ENCODE assay signal across 8 cellular contexts in the genomic region with DNA sequence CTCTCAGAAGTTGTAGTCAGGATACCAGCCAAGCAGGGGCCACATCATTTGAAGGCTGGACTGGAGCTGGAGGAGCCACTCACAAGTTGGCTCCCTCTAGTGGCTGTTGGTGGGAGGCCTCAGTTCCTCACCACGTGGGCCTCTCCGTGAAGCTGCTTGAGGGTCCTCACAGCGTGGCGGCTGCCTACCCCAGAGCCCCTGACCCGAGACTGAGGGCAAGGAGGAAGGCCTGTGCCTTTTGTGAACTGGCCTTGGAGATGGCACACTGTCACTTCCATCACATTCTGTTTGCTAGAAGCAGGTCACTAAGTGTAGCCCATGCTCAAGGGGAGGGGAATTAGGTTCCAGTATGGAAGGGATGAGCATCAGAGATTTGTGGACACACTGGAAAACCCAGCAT. TPM values are rescaled to one million over a fixed set of nuclear protein-coding genes. Genes with fewer than 3 reads are reported as not detected.
DNase-seq lines count a peak whose midpoint lies in the region; ATAC-seq and TF ChIP-seq lines count a peak whose summit lies in the region.

No MANE protein-coding gene starts in this region.

- no peak overlapping the region for H3K4me3 ChIP-seq in SJSA1
- no peak overlapping the region for H3K4me3 ChIP-seq in gastrocnemius medialis

- ATAC-seq in Right ventricle myocardium superior (ENCODE audit: poor library complexity) (peak; percentile 50), gastrocnemius medialis (peak in 1 of 2 donors; percentile 68), GM19035 (IDR thresholded peaks at IDR 0.05; ENCODE audit: unreplicated experiment) (no peak), HG02870 (IDR thresholded peaks at IDR 0.05; ENCODE audit: unreplicated experiment) (no peak)

- no peaks in the 10 kb centered on the region for H3K9me3 ChIP-seq in SJSA1 (replicated peaks)
- H3K9me3 ChIP-seq in gastrocnemius medialis: no peaks in the 10 kb centered on the region

- H3K36me3 ChIP-seq in SJSA1 (peaks cover 38% of the 10 kb centered on the region), gastrocnemius medialis (no peaks in the 10 kb centered on the region)

- TF ChIP-seq CTCF in gastrocnemius medialis (IDR thresholded peaks at IDR 0.05 in 4 of 5, conservative IDR thresholded peaks at IDR 0.05 in 1 of 5): peak; percentile 52 to 84 (median 78)

- TF ChIP-seq POLR2A in gastrocnemius medialis (IDR thresholded peaks at IDR 0.05): no peak

- intact Hi-C loops in Right ventricle myocardium superior (cut with DNase I): loop anchor here (5.0 to 10.0 kb wide), 2 partner anchors 36 to 144 kb away; no protein-coding TSS in a partner anchor
- intact Hi-C loops in gastrocnemius medialis (cut with DNase I; ENCODE audit: low total_unique reads): loop anchor here (5.0 kb wide), 1 partner anchor 81 kb away; the partner anchor contains the start of gene TLE2

- no peak overlapping the region for H3K27ac ChIP-seq in SJSA1
- no peak overlapping the region for H3K27ac ChIP-seq in gastrocnemius medialis

- peak; percentile 87 for DNase-seq in DMS 273 (lab: John Stamatoyannopoulos, UW; ENCODE audit: unreplicated experiment)
- peak; percentile 77 for DNase-seq in KBM-7
- peak; percentile 59 to 76 for DNase-seq in SJSA1 (ENCODE audit: low read depth in 1 of 2, low spot score in 2 of 2)
- DNase-seq in activated naive CD4-positive, alpha-beta T cell treated with Interleukin-2 at 50 U/mL for 16 hours: peak; percentile 75
- DNase-seq in Right ventricle myocardium superior: peak; percentile 73
- peak in 1 of 2 donors; percentile 48 for DNase-seq in gastrocnemius medialis

- in situ Hi-C loops in KBM-7 (cut with MboI; ENCODE audit: low pct_unique_long_range_greater_than_20kb, low sequenced_read_pairs) (no loop called here), gastrocnemius medialis (cut with MboI; ENCODE audit: low sequenced_read_pairs in 4 of 4) (loop anchor here in 2 of 4 donors (10.0 kb wide), 2 partner anchors 144 to 154 kb away; no protein-coding TSS in a partner anchor)

- H3K4me1 ChIP-seq in SJSA1 (replicated peaks) (peaks cover 8% of the 10 kb centered on the region), gastrocnemius medialis (peaks cover 7 to 39% of the 10 kb centered on the region in 2 donors)

- H3K27me3 ChIP-seq in SJSA1 (replicated peaks): no peaks in the 10 kb centered on the region
- H3K27me3 ChIP-seq in gastrocnemius medialis: no peaks in the 10 kb centered on the region

RNA-seq across cellular contexts. Expression of gene GNA11, which starts 14.6 kb away (rescaled TPM):
- 100 and 135 TPM in 2 replicates for total RNA-seq in SJSA1 (2014; rRNA removed; shearing (Covaris generic))
- total RNA-seq in Right ventricle myocardium superior (61.3 TPM), gastrocnemius medialis (10 to 100 TPM; 38.3 to 72.5 (median 68.5) TPM)

RNA-seq across cellular contexts. Expression of gene GNA15, which starts 27.1 kb away (rescaled TPM):
- 0.05 TPM in 1 of 2 replicates, not detected in the other for total RNA-seq in SJSA1 (2014; rRNA removed; shearing (Covaris generic))
- total RNA-seq in Right ventricle myocardium superior: 2.8 TPM
- total RNA-seq in gastrocnemius medialis: 1 to 10 TPM in 1 of 4 donors, under 1 TPM in 3; 0.51 to 1.2 (median 0.81) TPM

RNA-seq across cellular contexts. Expression of gene TLE5, which starts 46.5 kb away (rescaled TPM):
- 530 and 694 TPM in 2 replicates for total RNA-seq in SJSA1 (2014; rRNA removed; shearing (Covaris generic))
- total RNA-seq in Right ventricle myocardium superior (760 TPM), gastrocnemius medialis (100 to 1,000 TPM; 437 to 686 (median 474) TPM)
